ENCODE assay signal across 8 cellular contexts in genomic region chr17:6343191-6343590, GRCh38.
"Had no signal": no experiment of that assay in that cellular context is flagged by ENCODE, and none has a peak within 500 bp of the region (broad histone marks: within the 10 kb centered on the region; RNA-seq: fewer than 3 reads in every experiment).

No MANE protein-coding gene starts in this region.

- H3K27ac ChIP-seq: KMS-11 had no signal

- ATAC-seq: GM23338, HCT116, HepG2 had no signal

- H3K36me3 Mint-ChIP-seq: IgD-negative memory B cell had no signal

- H3K4me2 ChIP-seq: GM23338, KMS-11 had no signal

- H3K4me1 Mint-ChIP-seq: IgD-negative memory B cell had no signal

- DNase-seq: HFFc6, KBM-7 had no signal

- H3K4me3 ChIP-seq: GM23338, HAP-1 had no signal

- H2AFZ ChIP-seq: GM23338 had no signal

- H3K27ac Mint-ChIP-seq: GM23338, HFFc6, IgD-negative memory B cell had no signal

- H3K4me1 ChIP-seq: HAP-1 had no signal

- H3K9me3 Mint-ChIP-seq: GM23338, HFFc6 had no signal

- H3K4me3 Mint-ChIP-seq: GM23338, HFFc6, IgD-negative memory B cell had no signal

- H3K9ac ChIP-seq: KMS-11 had no signal

- H3K9me3 ChIP-seq: HAP-1 had no signal

- H3K36me3 ChIP-seq: HAP-1 had no signal
